Comparison of ENCODE assay signal across 22 cellular contexts in genomic region chr13:103246581-103247200, GRCh38.
"Had no signal": no experiment of that assay in that cellular context is flagged by ENCODE, and none has a peak within 500 bp of the region (broad histone marks: within the 10 kb centered on the region; RNA-seq: fewer than 3 reads in every experiment).

No MANE protein-coding gene starts in this region.

- H3K36me3 Mint-ChIP-seq: naive thymus-derived CD8-positive, alpha-beta T cell; stimulated activated naive B cell treated with anti-CD40 and anti-IgM and Interleukin-4, amounts not matched to agents 10 μg/mL and 1 μg/mL and 100 μg/mL, for 72 hours had no signal

- H3K4me3 Mint-ChIP-seq: naive thymus-derived CD8-positive, alpha-beta T cell; stimulated activated naive B cell treated with anti-CD40 and anti-IgM and Interleukin-4, amounts not matched to agents 10 μg/mL and 1 μg/mL and 100 μg/mL, for 72 hours; stimulated activated naive CD8-positive, alpha-beta T cell treated with anti-CD3 and anti-CD28 coated beads, Interleukin-15, Interleukin-2, amounts not matched to agents 100 ng/mL and 50 ng/mL, for 24 hours had no signal

- DNase-seq: dermis blood vessel endothelial cell; effector memory CD4-positive, alpha-beta T cell; foreskin keratinocyte; heart left ventricle; left cardiac atrium; left lung; mammary epithelial cell; mesendoderm; midbrain; naive thymus-derived CD8-positive, alpha-beta T cell; occipital lobe; ovary; posterior cingulate gyrus; retina; right lobe of liver; small intestine; stimulated activated CD4-positive, alpha-beta T cell treated with anti-CD3 and anti-CD28 coated beads, Interleukin-15, amount 100 ng/mL, for 24 hours; stimulated activated CD4-positive, alpha-beta T cell treated with anti-CD3 and anti-CD28 coated beads, Interleukin-2, amount 100 ng/mL, for 48 hours; stimulated activated naive B cell treated with anti-CD40 and anti-IgM and Interleukin-4, amounts not matched to agents 10 μg/mL and 1 μg/mL and 100 μg/mL, for 72 hours; upper lobe of right lung; uterus had no signal

- H3K27ac Mint-ChIP-seq: naive thymus-derived CD8-positive, alpha-beta T cell; stimulated activated naive B cell treated with anti-CD40 and anti-IgM and Interleukin-4, amounts not matched to agents 10 μg/mL and 1 μg/mL and 100 μg/mL, for 72 hours; stimulated activated naive CD8-positive, alpha-beta T cell treated with anti-CD3 and anti-CD28 coated beads, Interleukin-15, Interleukin-2, amounts not matched to agents 100 ng/mL and 50 ng/mL, for 24 hours had no signal

- H3K27me3 Mint-ChIP-seq: stimulated activated naive B cell treated with anti-CD40 and anti-IgM and Interleukin-4, amounts not matched to agents 10 μg/mL and 1 μg/mL and 100 μg/mL, for 72 hours; stimulated activated naive CD8-positive, alpha-beta T cell treated with anti-CD3 and anti-CD28 coated beads, Interleukin-15, Interleukin-2, amounts not matched to agents 100 ng/mL and 50 ng/mL, for 24 hours had no signal

- H3K4me1 Mint-ChIP-seq: naive thymus-derived CD8-positive, alpha-beta T cell; stimulated activated naive B cell treated with anti-CD40 and anti-IgM and Interleukin-4, amounts not matched to agents 10 μg/mL and 1 μg/mL and 100 μg/mL, for 72 hours had no signal

- H3K9me3 Mint-ChIP-seq: stimulated activated naive CD8-positive, alpha-beta T cell treated with anti-CD3 and anti-CD28 coated beads, Interleukin-15, Interleukin-2, amounts not matched to agents 100 ng/mL and 50 ng/mL, for 24 hours had no signal
